1 cellular context compared by ENCODE assay signal in the genomic region with DNA sequence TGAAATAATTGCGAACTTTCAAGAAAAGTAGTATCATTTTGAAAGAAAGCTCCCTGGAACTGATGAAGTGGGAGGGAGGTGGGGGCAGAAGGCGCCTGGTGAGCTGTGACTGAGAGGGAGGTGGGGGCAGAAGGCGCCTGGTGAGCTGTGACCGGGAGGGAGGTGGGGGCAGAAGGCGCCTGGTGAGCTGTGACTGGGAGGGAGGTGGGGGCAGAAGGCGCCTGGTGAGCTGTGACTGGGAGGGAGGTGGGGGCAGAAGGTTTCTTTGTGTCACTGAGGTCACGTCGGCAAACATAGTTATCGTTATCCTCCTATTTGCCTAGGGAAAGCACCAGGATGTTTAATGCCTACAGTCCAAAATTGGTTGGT.
A peak's percentile ranks its signal among the peaks of the same experiment; 100 is the strongest.
TF ChIP-seq lines count a peak whose summit lies in the region.

No MANE protein-coding gene starts in this region.

TF ChIP-seq in GM12878, 131 proteins besides CTCF, POLR2A, EP300 and RAD21:
- TF ChIP-seq EGR1 (IDR thresholded peaks at IDR 0.05; ENCODE audit: borderline replicate concordance in 1 of 2, low read depth in 2 of 2, low read length in 2 of 2) = peak in 1 of 2 experiments; percentile 39; a peak in 1 of 3 replicates
- TF ChIP-seq DPF2 (IDR thresholded peaks at IDR 0.05) = no peak
